8 cellular contexts compared by ENCODE assay signal in the genomic region with DNA sequence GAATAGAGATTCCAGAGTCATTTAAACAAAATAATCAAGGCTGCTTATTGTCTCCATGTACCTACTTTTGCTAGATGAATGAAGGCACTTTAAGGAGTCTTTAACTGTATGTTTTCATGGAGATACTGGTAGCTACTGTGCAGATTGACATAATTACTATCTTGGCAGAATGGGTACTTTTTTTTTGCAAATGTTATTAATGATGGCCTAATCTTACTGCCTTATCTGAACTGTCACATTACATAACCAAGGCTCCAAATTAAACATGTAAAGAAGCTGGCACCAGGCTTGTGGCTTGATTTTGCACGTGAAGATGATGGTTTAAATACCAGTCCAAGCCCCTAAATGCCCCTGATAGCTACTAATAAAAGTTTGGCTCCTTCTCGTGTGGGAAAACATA. TPM values are rescaled to one million over a fixed set of nuclear protein-coding genes. Genes with fewer than 3 reads are reported as not detected.
DNase-seq lines count a peak whose midpoint lies in the region; ATAC-seq and TF ChIP-seq lines count a peak whose summit lies in the region.

No MANE protein-coding gene starts in this region.

- no peak for TF ChIP-seq CTCF in AG04450 (IDR thresholded peaks at IDR 0.05; ENCODE audit: low read depth, low read length)
- no peak for TF ChIP-seq CTCF in HFFc6 (IDR thresholded peaks at IDR 0.05)
- TF ChIP-seq CTCF in nephron (IDR thresholded peaks at IDR 0.05; ENCODE audit: unreplicated experiment in 3 of 3) = no peak

- no peak for ATAC-seq in central memory CD8-positive, alpha-beta T cell (replicated peaks; ENCODE audit: extremely low read depth, poor library complexity, severe bottlenecking)
- no peak for ATAC-seq in HG02981 (IDR thresholded peaks at IDR 0.05; ENCODE audit: unreplicated experiment)
- ATAC-seq in HG03520 (IDR thresholded peaks at IDR 0.05; ENCODE audit: unreplicated experiment) = no peak

- no peaks in the 10 kb centered on the region for H3K9me3 Mint-ChIP-seq in HFFc6
- no peaks in the 10 kb centered on the region for H3K9me3 Mint-ChIP-seq in central memory CD8-positive, alpha-beta T cell
- no peaks in the 10 kb centered on the region for H3K9me3 Mint-ChIP-seq in nephron

- H3K4me3 Mint-ChIP-seq in HFFc6 (peak overlapping the region; percentile 98), nephron (peak overlapping the region; percentile 98 to 99 (median 98))
- peak overlapping the region; percentile 99 for H3K4me3 Mint-ChIP-seq in central memory CD8-positive, alpha-beta T cell

- peaks cover 47% of the 10 kb centered on the region for H3K36me3 Mint-ChIP-seq in HFFc6 (ENCODE audit: low read depth)
- H3K36me3 Mint-ChIP-seq in central memory CD8-positive, alpha-beta T cell (ENCODE audit: insufficient read depth) = peaks cover 41% of the 10 kb centered on the region
- H3K36me3 Mint-ChIP-seq in nephron (ENCODE audit: low read depth) = peaks cover 61% of the 10 kb centered on the region

- H3K27ac ChIP-seq in AG04450 (ENCODE audit: low read depth, low read length) = no peak overlapping the region

- DNase-seq in AG04450 (ENCODE audit: low read depth, low spot score) = no peak
- no peak for DNase-seq in HFFc6
- DNase-seq in central memory CD8-positive, alpha-beta T cell (ENCODE audit: low spot score in 2 of 2) = no peak
- no peak for DNase-seq in 8988T
- no peak for DNase-seq in G401 (ENCODE audit: low spot score)

- H3K27me3 Mint-ChIP-seq in HFFc6 (ENCODE audit: insufficient read depth) (peaks cover 3% of the 10 kb centered on the region; the same call in 1 of the 2 replicates), nephron (ENCODE audit: low read depth) (no peaks in the 10 kb centered on the region)
- H3K27me3 Mint-ChIP-seq in central memory CD8-positive, alpha-beta T cell = no peaks in the 10 kb centered on the region

- POLR2A ChIA-PET in AG04450 (lab: Yijun Ruan, JAX) = interaction anchor here (1.1 to 1.2 kb wide), 2 partner anchors 286 to 287 kb away, joined by 3 to 6 read pairs; no protein-coding TSS in a partner anchor

- in situ Hi-C loops in G401 (cut with HindIII; ENCODE audit: low sequenced_read_pairs) = no loop called here

- H3K27me3 ChIP-seq in AG04450 (ENCODE audit: control insufficient read depth, insufficient read depth, low read length) = no peaks in the 10 kb centered on the region

- H3K4me1 Mint-ChIP-seq in HFFc6 (ENCODE audit: low read depth) (peaks cover 65% of the 10 kb centered on the region), nephron (peaks cover 57% of the 10 kb centered on the region)
- peaks cover 81% of the 10 kb centered on the region for H3K4me1 Mint-ChIP-seq in central memory CD8-positive, alpha-beta T cell

- H3K27ac Mint-ChIP-seq in HFFc6 (peak overlapping the region; percentile 91), nephron (peak overlapping the region; percentile 95 to 98 (median 96))
- peak overlapping the region; percentile 38 for H3K27ac Mint-ChIP-seq in central memory CD8-positive, alpha-beta T cell (ENCODE audit: low read depth)

- peaks cover 8% of the 10 kb centered on the region; the same call in 1 of the 2 replicates for H3K9me3 ChIP-seq in AG04450 (ENCODE audit: control insufficient read depth, insufficient read depth, low read length)

- CTCF ChIA-PET in AG04450 (lab: Charles Lee) = interaction anchor here (0.8 to 5.1 kb wide), 6 partner anchors 53 to 892 kb away, joined by 3 to 65 read pairs (median 7); no protein-coding TSS in a partner anchor

- peak overlapping the region; percentile 87 for H3K4me3 ChIP-seq in AG04450 (ENCODE audit: low read depth, low read length)

RNA-seq across cellular contexts. Expression of a gene that starts 4.0 kb away (rescaled TPM):
- polyA plus RNA-seq in AG04450 (2011; rRNA removed) = 12.2 and 13.0 TPM in 2 replicates
- polyA minus RNA-seq in AG04450 (2011; rRNA and poly(A)+ RNA removed) = 17.6 and 20.9 TPM in 2 replicates
- total RNA-seq in HFFc6 (2021; fragmentation: NEBNext Ultra II Directional; extraction: Animal tissue kit (Norgen Biotek cat#: 25700)) = 10 to 100 TPM; 13.6 to 22.9 (median 16.8) TPM
- total RNA-seq in G401 (2014; rRNA removed; shearing (Covaris generic)) = 5.4 and 10.5 TPM in 2 replicates

Comparison
In these comparisons a context has a peak if more than half of its experiments do, and no peak if none do; other contexts are left out.
1. H3K27ac Mint-ChIP-seq: peak in every context shown above with its lines; median percentile 96 in nephron; 91 in HFFc6; 38 in central memory CD8-positive, alpha-beta T cell.